In the genomic region with DNA sequence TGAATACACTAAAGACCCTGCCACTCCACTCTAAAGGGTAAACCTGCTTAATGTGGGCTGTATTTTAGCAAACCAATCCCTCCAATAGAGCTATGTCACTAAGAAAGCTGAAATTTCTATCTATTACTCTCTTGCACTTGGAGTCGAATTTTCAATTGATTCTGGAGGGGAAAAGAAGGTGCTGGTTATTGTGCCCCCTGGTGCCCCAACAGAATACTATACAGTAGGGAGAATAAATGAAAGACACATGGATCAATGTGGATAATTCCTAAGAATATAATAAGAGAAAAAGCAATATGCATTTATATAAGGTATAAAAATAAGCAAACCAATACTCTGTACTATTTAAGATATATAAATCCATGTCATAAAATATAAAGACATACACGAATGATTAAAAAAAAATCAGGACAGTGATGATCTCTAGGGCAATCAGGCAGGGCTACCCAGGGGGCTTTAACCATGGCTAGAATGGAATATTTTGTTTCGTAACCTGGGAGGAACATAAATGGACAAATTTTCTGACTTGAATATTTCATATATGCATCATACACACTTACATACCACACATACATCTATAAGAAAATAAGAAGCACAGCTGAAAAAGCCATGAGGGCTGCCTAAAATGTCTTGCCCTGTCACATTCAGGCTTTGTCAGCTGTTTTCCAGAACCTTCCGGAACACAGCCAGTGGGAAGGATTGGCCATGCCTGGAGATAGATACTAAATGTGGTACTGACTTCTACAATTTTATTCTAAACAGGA, we compare ENCODE assay signal across 8 cellular contexts. TPM values are rescaled to one million over a fixed set of nuclear protein-coding genes. Genes with fewer than 3 reads are reported as not detected.
DNase-seq lines count a peak whose midpoint lies in the region; ATAC-seq and TF ChIP-seq lines count a peak whose summit lies in the region.

No MANE protein-coding gene starts in this region.

- H3K36me3 ChIP-seq in BE2C (no peaks in the 10 kb centered on the region), Panc1 (ENCODE audit: control insufficient read depth, insufficient read depth, low read length) (no peaks in the 10 kb centered on the region), thoracic aorta (no peaks in the 10 kb centered on the region)

- intact Hi-C loops in Panc1 (cut with micrococcal nuclease; ENCODE audit: unreplicated experiment), result loop anchor here (10.0 kb wide), 1 partner anchor 855 kb away; no protein-coding TSS in a partner anchor

- H3K4me1 ChIP-seq in BE2C (peaks cover 6% of the 10 kb centered on the region; the same call in 1 of the 2 replicates), Panc1 (ENCODE audit: control insufficient read depth, insufficient read depth, low read length) (no peaks in the 10 kb centered on the region), thoracic aorta (ENCODE audit: control insufficient read depth in 1 of 2, low read depth in 2 of 2) (peaks cover 0 to 16% of the 10 kb centered on the region in 2 donors)

- CTCF ChIA-PET in Panc1 (lab: Charles Lee), result no interaction called here

- BruUV-seq in Panc1 (replicated peaks; lab: Mats Ljungman, UMichigan), result no TSS peak

- TF ChIP-seq CTCF in BE2C (IDR thresholded peaks at IDR 0.05; ENCODE audit: low read depth, low read length) (peak; percentile 73), GM13977 (IDR thresholded peaks at IDR 0.05; ENCODE audit: extremely low read depth, insufficient read depth, missing control alignments) (peak; percentile 50), Panc1 (IDR thresholded peaks at IDR 0.05) (peak; percentile 46; the same call in 1 of the 2 replicates), fibroblast of villous mesenchyme (IDR thresholded peaks at IDR 0.05; ENCODE audit: insufficient read depth, low read depth, low read length) (peak; percentile 65), thoracic aorta (IDR thresholded peaks at IDR 0.05) (peak; percentile 13)

- no peaks in the 10 kb centered on the region for H3K27me3 ChIP-seq in BE2C
- no peaks in the 10 kb centered on the region for H3K27me3 ChIP-seq in Panc1 (ENCODE audit: control insufficient read depth, insufficient read depth, low read length)
- H3K27me3 ChIP-seq in thoracic aorta (replicated peaks; ENCODE audit: insufficient read depth), result no peaks in the 10 kb centered on the region

- no peak overlapping the region for H3K4me3 ChIP-seq in BE2C (ENCODE audit: low read depth, low read length)
- no peak overlapping the region for H3K4me3 ChIP-seq in Panc1 (ENCODE audit: low read depth in 2 of 2, low read length in 2 of 2)
- H3K4me3 ChIP-seq in fibroblast of villous mesenchyme (ENCODE audit: low read depth, low read length), result no peak overlapping the region
- H3K4me3 ChIP-seq in thoracic aorta, result no peak overlapping the region

- ATAC-seq in Panc1 (no peak), thoracic aorta (ENCODE audit: insufficient number of reproducible peaks, low FRiP score, low read depth) (no peak)

- in situ Hi-C loops in GM13977 (cut with MboI; ENCODE audit: low pct_unique_long_range_greater_than_20kb, low sequenced_read_pairs, unreplicated experiment) (loop anchor here (25.0 kb wide), 2 partner anchors 463 to 713 kb away; no protein-coding TSS in a partner anchor), Panc1 (cut with HindIII; ENCODE audit: low pct_unique_long_range_greater_than_20kb, low sequenced_read_pairs) (no loop called here)

- POLR2A ChIA-PET in Panc1 (lab: Charles Lee), result no interaction called here

- H3K27ac ChIP-seq in Panc1 (ENCODE audit: low read length) (no peak overlapping the region), thoracic aorta (no peak overlapping the region)

- H3K9me3 ChIP-seq in BE2C, result no peaks in the 10 kb centered on the region
- H3K9me3 ChIP-seq in Panc1 (ENCODE audit: control insufficient read depth, insufficient read depth, low read depth, low read length), result no peaks in the 10 kb centered on the region
- H3K9me3 ChIP-seq in thoracic aorta, result no peaks in the 10 kb centered on the region

- DNase-seq in BE2C (peak; percentile 24), GM13977 (ENCODE audit: low spot score) (peak; percentile 36), Panc1 (ENCODE audit: low read depth, low spot score) (no peak), fibroblast of villous mesenchyme (ENCODE audit: low read depth) (peak; percentile 39), thoracic aorta (ENCODE audit: low spot score) (no peak), SKM-1 (lab: John Stamatoyannopoulos, UW; ENCODE audit: unreplicated experiment) (no peak), KG1 (lab: John Stamatoyannopoulos, UW) (no peak), NCI-H1048 (lab: John Stamatoyannopoulos, UW) (no peak)

RNA-seq across cellular contexts. Expression of a gene that starts 54.4 kb away (rescaled TPM):
- polyA plus RNA-seq in BE2C (2012; ENCODE audit: insufficient read depth, insufficient read length, low read depth), result 2.8 TPM
- total RNA-seq in Panc1 (2021; ENCODE audit: unreplicated experiment), result 12.3 TPM
- 7.4 TPM for polyA plus RNA-seq in Panc1 (2012; ENCODE audit: insufficient read length)
- 5.2 TPM in 2 replicates for total RNA-seq in fibroblast of villous mesenchyme
- 1 to 10 TPM; 3.1 to 8.9 TPM for total RNA-seq in thoracic aorta

RNA-seq across cellular contexts. Expression of a gene that starts 55.6 kb away (rescaled TPM):
- 6.9 TPM for polyA plus RNA-seq in BE2C (2012; ENCODE audit: insufficient read depth, insufficient read length, low read depth)
- total RNA-seq in Panc1 (2021; ENCODE audit: unreplicated experiment), result 23.9 TPM
- 11.5 TPM for polyA plus RNA-seq in Panc1 (2012; ENCODE audit: insufficient read length)
- total RNA-seq in fibroblast of villous mesenchyme, result 17.4 and 24.2 TPM in 2 replicates
- 10 to 100 TPM; 11.2 to 21.4 TPM for total RNA-seq in thoracic aorta

Comparison
In these comparisons a context has a peak if more than half of its experiments do, and no peak if none do; other contexts are left out.
1. DNase-seq: peak in BE2C (single experiment), GM13977 (single experiment) and fibroblast of villous mesenchyme (single experiment); none in Panc1 (single experiment), thoracic aorta (single experiment), SKM-1 (single experiment), KG1 (single experiment) and NCI-H1048 (single experiment).
2. CTCF ChIP-seq: peak in every context shown above with its lines; median percentile 73 in BE2C; 65 in fibroblast of villous mesenchyme; 50 in GM13977; 46 in Panc1; 13 in thoracic aorta.